Comparison of ENCODE assay signal across 1 cellular context in the genomic region with DNA sequence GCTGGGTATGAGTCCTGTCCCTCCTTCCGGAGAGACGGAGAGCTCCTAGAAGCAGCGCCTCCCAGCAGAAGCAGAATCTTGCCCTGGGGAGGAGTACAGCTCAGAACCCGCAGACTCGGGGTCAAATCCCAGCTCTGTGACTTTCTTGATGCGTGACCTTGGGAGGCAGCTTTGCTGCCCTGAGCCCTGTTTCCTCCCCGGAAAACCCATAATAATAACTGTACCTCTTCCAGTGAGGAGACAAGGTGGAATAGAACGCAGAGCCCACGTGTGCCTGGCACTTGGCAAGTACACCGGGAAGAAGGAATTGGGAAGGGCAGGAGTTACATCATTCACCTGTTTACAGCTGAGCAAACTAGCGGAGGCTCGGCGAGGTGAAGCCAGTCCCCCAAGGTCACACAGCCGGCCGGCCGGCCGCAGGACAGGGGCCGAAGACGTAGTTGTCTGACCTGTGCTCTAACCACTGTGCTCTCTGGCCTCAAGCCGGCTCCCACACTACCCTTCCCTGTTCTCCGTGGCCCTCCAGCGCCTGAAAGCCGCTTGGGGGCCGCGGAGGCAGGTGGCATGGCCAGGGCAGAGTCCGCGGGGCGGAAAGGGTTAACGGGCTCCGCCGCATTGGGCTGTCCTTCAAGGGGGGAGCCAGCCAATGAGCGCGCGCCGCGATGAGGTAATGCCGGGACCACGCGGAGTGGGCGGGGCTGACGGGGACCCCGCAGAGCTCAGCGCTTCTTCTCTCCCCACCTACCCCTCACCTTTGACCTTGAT.
TF ChIP-seq lines count a peak whose summit lies in the region.

No MANE protein-coding gene starts in this region.

TF ChIP-seq in K562, 482 proteins besides CTCF, POLR2A, EP300 and RAD21 (continued from another document and continues in another):
- TF ChIP-seq, protein P1, sequence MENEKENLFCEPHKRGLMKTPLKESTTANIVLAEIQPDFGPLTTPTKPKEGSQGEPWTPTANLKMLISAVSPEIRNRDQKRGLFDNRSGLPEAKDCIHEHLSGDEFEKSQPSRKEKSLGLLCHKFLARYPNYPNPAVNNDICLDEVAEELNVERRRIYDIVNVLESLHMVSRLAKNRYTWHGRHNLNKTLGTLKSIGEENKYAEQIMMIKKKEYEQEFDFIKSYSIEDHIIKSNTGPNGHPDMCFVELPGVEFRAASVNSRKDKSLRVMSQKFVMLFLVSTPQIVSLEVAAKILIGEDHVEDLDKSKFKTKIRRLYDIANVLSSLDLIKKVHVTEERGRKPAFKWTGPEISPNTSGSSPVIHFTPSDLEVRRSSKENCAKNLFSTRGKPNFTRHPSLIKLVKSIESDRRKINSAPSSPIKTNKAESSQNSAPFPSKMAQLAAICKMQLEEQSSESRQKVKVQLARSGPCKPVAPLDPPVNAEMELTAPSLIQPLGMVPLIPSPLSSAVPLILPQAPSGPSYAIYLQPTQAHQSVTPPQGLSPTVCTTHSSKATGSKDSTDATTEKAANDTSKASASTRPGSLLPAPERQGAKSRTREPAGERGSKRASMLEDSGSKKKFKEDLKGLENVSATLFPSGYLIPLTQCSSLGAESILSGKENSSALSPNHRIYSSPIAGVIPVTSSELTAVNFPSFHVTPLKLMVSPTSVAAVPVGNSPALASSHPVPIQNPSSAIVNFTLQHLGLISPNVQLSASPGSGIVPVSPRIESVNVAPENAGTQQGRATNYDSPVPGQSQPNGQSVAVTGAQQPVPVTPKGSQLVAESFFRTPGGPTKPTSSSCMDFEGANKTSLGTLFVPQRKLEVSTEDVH (IDR thresholded peaks at IDR 0.05; ENCODE audit: low read depth, partially characterized antibody), result peak; percentile 59
- TF ChIP-seq, protein P2, sequence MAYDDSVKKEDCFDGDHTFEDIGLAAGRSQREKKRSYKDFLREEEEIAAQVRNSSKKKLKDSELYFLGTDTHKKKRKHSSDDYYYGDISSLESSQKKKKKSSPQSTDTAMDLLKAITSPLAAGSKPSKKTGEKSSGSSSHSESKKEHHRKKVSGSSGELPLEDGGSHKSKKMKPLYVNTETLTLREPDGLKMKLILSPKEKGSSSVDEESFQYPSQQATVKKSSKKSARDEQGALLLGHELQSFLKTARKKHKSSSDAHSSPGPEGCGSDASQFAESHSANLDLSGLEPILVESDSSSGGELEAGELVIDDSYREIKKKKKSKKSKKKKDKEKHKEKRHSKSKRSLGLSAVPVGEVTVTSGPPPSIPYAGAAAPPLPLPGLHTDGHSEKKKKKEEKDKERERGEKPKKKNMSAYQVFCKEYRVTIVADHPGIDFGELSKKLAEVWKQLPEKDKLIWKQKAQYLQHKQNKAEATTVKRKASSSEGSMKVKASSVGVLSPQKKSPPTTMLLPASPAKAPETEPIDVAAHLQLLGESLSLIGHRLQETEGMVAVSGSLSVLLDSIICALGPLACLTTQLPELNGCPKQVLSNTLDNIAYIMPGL (CRISPR knock-in tag; IDR thresholded peaks at IDR 0.05), result no peak
- TF ChIP-seq, protein P3, sequence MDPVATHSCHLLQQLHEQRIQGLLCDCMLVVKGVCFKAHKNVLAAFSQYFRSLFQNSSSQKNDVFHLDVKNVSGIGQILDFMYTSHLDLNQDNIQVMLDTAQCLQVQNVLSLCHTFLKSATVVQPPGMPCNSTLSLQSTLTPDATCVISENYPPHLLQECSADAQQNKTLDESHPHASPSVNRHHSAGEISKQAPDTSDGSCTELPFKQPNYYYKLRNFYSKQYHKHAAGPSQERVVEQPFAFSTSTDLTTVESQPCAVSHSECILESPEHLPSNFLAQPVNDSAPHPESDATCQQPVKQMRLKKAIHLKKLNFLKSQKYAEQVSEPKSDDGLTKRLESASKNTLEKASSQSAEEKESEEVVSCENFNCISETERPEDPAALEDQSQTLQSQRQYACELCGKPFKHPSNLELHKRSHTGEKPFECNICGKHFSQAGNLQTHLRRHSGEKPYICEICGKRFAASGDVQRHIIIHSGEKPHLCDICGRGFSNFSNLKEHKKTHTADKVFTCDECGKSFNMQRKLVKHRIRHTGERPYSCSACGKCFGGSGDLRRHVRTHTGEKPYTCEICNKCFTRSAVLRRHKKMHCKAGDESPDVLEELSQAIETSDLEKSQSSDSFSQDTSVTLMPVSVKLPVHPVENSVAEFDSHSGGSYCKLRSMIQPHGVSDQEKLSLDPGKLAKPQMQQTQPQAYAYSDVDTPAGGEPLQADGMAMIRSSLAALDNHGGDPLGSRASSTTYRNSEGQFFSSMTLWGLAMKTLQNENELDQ (CRISPR knock-in tag; IDR thresholded peaks at IDR 0.05; ENCODE audit: borderline replicate concordance), result peak; percentile 24; the same call in 1 of the 2 replicates
- TF ChIP-seq, protein P4, sequence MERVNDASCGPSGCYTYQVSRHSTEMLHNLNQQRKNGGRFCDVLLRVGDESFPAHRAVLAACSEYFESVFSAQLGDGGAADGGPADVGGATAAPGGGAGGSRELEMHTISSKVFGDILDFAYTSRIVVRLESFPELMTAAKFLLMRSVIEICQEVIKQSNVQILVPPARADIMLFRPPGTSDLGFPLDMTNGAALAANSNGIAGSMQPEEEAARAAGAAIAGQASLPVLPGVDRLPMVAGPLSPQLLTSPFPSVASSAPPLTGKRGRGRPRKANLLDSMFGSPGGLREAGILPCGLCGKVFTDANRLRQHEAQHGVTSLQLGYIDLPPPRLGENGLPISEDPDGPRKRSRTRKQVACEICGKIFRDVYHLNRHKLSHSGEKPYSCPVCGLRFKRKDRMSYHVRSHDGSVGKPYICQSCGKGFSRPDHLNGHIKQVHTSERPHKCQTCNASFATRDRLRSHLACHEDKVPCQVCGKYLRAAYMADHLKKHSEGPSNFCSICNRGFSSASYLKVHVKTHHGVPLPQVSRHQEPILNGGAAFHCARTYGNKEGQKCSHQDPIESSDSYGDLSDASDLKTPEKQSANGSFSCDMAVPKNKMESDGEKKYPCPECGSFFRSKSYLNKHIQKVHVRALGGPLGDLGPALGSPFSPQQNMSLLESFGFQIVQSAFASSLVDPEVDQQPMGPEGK (CRISPR knock-in tag; IDR thresholded peaks at IDR 0.05; ENCODE audit: borderline replicate concordance), result no peak
- TF ChIP-seq MYNN (IDR thresholded peaks at IDR 0.05) (peak; percentile 58; the same call in 1 of the 2 replicates), MYNN (CRISPR knock-in tag; IDR thresholded peaks at IDR 0.05) (no peak), CBX5 (IDR thresholded peaks at IDR 0.05; ENCODE audit: borderline replicate concordance, low read depth) (no peak), SOX6 (IDR thresholded peaks at IDR 0.05) (no peak), CTBP1 (IDR thresholded peaks at IDR 0.05; ENCODE audit: borderline replicate concordance) (peak; percentile 20; the same call in 1 of the 2 replicates), KLF13 (tag; IDR thresholded peaks at IDR 0.05; ENCODE audit: borderline replicate concordance, low read depth) (peak; percentile 9; the same call in 1 of the 2 replicates), SMARCB1 (IDR thresholded peaks at IDR 0.05; ENCODE audit: insufficient read length, low read depth) (no peak), ZNF586 (CRISPR knock-in tag; conservative IDR thresholded peaks at IDR 0.05) (no peak), RBM25 (IDR thresholded peaks at IDR 0.05; ENCODE audit: low read depth, low read length, severe bottlenecking) (peak; percentile 72), STAG1 (CRISPR knock-in tag; IDR thresholded peaks at IDR 0.05; ENCODE audit: borderline replicate concordance) (no peak), ZNF668 (CRISPR knock-in tag; IDR thresholded peaks at IDR 0.05) (no peak), ZNF589 (CRISPR knock-in tag; IDR thresholded peaks at IDR 0.05; ENCODE audit: low read depth) (no peak), ZNF583 (CRISPR knock-in tag; IDR thresholded peaks at IDR 0.05) (0 out of 2 replicates have a peak, but pooled peaks have one; percentile 35), BCL6 (CRISPR knock-in tag; IDR thresholded peaks at IDR 0.05) (no peak), NFRKB (IDR thresholded peaks at IDR 0.05; ENCODE audit: low read depth) (no peak), ZNF77 (CRISPR knock-in tag; IDR thresholded peaks at IDR 0.05) (no peak), NR3C1 (CRISPR knock-in tag; IDR thresholded peaks at IDR 0.05) (no peak), TGIF2 (CRISPR knock-in tag; IDR thresholded peaks at IDR 0.05) (no peak), RBBP5 (IDR thresholded peaks at IDR 0.05; ENCODE audit: borderline replicate concordance, insufficient read depth, low read length, poor library complexity, severe bottlenecking) (peak; percentile 50), SRSF7 (optimal IDR thresholded peaks at IDR 0.05; ENCODE audit: low read depth, low read length) (no peak), ZNF184 (CRISPR knock-in tag; IDR thresholded peaks at IDR 0.05) (no peak), ELF4 (CRISPR knock-in tag; IDR thresholded peaks at IDR 0.05) (no peak)
- TF ChIP-seq, protein P5, sequence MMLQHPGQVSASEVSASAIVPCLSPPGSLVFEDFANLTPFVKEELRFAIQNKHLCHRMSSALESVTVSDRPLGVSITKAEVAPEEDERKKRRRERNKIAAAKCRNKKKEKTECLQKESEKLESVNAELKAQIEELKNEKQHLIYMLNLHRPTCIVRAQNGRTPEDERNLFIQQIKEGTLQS (IDR thresholded peaks at IDR 0.05), result no peak
- TF ChIP-seq, protein P5 (CRISPR knock-in tag; conservative IDR thresholded peaks at IDR 0.05), result no peak
- TF ChIP-seq, protein P6, sequence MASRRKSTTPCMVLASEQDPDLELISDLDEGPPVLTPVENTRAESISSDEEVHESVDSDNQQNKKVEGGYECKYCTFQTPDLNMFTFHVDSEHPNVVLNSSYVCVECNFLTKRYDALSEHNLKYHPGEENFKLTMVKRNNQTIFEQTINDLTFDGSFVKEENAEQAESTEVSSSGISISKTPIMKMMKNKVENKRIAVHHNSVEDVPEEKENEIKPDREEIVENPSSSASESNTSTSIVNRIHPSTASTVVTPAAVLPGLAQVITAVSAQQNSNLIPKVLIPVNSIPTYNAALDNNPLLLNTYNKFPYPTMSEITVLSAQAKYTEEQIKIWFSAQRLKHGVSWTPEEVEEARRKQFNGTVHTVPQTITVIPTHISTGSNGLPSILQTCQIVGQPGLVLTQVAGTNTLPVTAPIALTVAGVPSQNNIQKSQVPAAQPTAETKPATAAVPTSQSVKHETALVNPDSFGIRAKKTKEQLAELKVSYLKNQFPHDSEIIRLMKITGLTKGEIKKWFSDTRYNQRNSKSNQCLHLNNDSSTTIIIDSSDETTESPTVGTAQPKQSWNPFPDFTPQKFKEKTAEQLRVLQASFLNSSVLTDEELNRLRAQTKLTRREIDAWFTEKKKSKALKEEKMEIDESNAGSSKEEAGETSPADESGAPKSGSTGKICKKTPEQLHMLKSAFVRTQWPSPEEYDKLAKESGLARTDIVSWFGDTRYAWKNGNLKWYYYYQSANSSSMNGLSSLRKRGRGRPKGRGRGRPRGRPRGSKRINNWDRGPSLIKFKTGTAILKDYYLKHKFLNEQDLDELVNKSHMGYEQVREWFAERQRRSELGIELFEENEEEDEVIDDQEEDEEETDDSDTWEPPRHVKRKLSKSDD (conservative IDR thresholded peaks at IDR 0.05; ENCODE audit: low read length), result no peak
- TF ChIP-seq, protein P7, sequence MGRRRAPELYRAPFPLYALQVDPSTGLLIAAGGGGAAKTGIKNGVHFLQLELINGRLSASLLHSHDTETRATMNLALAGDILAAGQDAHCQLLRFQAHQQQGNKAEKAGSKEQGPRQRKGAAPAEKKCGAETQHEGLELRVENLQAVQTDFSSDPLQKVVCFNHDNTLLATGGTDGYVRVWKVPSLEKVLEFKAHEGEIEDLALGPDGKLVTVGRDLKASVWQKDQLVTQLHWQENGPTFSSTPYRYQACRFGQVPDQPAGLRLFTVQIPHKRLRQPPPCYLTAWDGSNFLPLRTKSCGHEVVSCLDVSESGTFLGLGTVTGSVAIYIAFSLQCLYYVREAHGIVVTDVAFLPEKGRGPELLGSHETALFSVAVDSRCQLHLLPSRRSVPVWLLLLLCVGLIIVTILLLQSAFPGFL (CRISPR knock-in tag; IDR thresholded peaks at IDR 0.05), result no peak
- TF ChIP-seq, protein P8, sequence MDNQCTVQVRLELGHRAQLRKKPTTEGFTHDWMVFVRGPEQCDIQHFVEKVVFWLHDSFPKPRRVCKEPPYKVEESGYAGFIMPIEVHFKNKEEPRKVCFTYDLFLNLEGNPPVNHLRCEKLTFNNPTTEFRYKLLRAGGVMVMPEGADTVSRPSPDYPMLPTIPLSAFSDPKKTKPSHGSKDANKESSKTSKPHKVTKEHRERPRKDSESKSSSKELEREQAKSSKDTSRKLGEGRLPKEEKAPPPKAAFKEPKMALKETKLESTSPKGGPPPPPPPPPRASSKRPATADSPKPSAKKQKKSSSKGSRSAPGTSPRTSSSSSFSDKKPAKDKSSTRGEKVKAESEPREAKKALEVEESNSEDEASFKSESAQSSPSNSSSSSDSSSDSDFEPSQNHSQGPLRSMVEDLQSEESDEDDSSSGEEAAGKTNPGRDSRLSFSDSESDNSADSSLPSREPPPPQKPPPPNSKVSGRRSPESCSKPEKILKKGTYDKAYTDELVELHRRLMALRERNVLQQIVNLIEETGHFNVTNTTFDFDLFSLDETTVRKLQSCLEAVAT (IDR thresholded peaks at IDR 0.05), result 0 out of 4 replicates have a peak, but pooled peaks of 1 of the 2 experiments have one; percentile 41
- TF ChIP-seq, protein P9, sequence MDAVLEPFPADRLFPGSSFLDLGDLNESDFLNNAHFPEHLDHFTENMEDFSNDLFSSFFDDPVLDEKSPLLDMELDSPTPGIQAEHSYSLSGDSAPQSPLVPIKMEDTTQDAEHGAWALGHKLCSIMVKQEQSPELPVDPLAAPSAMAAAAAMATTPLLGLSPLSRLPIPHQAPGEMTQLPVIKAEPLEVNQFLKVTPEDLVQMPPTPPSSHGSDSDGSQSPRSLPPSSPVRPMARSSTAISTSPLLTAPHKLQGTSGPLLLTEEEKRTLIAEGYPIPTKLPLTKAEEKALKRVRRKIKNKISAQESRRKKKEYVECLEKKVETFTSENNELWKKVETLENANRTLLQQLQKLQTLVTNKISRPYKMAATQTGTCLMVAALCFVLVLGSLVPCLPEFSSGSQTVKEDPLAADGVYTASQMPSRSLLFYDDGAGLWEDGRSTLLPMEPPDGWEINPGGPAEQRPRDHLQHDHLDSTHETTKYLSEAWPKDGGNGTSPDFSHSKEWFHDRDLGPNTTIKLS (IDR thresholded peaks at IDR 0.05; ENCODE audit: borderline replicate concordance, low read depth), result no peak
- TF ChIP-seq, protein P10, sequence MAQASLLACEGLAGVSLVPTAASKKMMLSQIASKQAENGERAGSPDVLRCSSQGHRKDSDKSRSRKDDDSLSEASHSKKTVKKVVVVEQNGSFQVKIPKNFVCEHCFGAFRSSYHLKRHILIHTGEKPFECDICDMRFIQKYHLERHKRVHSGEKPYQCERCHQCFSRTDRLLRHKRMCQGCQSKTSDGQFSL (CRISPR knock-in tag; IDR thresholded peaks at IDR 0.05), result peak; percentile 54; the same call in 1 of the 2 replicates
- TF ChIP-seq, protein P10 (tag; IDR thresholded peaks at IDR 0.05), result no peak
- TF ChIP-seq, protein P11, sequence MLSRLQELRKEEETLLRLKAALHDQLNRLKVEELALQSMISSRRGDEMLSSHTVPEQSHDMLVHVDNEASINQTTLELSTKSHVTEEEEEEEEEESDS (CRISPR knock-in tag; IDR thresholded peaks at IDR 0.05), result no peak
- TF ChIP-seq, protein P12, sequence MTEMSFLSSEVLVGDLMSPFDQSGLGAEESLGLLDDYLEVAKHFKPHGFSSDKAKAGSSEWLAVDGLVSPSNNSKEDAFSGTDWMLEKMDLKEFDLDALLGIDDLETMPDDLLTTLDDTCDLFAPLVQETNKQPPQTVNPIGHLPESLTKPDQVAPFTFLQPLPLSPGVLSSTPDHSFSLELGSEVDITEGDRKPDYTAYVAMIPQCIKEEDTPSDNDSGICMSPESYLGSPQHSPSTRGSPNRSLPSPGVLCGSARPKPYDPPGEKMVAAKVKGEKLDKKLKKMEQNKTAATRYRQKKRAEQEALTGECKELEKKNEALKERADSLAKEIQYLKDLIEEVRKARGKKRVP (CRISPR knock-in tag; IDR thresholded peaks at IDR 0.05), result no peak
